In the genomic region with DNA sequence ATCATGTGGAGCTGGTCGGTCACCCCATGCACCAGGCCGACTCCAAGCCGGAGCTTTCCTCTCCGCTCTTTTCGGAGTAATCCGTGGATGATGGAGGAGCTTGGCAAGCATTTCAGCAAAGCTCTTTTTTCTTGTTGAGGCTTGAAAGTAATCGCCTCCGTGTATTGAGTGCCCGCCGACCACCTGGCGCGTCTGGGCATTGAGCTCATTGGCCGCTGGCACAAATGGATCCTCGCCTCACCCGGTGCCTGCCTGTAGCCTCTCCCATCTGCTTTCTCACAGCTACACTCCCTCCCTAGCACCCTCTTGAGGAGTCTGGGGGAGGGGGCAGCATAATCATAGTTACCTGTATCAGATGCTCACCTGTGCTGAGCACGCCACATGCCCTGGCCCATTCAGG, we compare ENCODE assay signal across 22 cellular contexts.
DNase-seq lines count a peak whose midpoint lies in the region; ATAC-seq, FAIRE-seq and TF ChIP-seq lines count a peak whose summit lies in the region.
"Had no signal": no experiment of that assay in that cellular context is flagged by ENCODE, and none has a peak within 500 bp of the region (broad histone marks: within the 10 kb centered on the region; RNA-seq: fewer than 3 reads in every experiment).

No MANE protein-coding gene starts in this region.

- TF ChIP-seq CTCF in K562 (IDR thresholded peaks at IDR 0.05 in 2 of 3, conservative IDR thresholded peaks at IDR 0.05 in 1 of 3; ENCODE audit: insufficient read depth in 2 of 3, low read depth in 1 of 3, low read length in 3 of 3) (no peak), A673 (conservative IDR thresholded peaks at IDR 0.05; ENCODE audit: low read depth, low read length) (no peak)

- in situ Hi-C loops in K562 (cut with MboI): no loop called here

- H3K9ac ChIP-seq in K562 (ENCODE audit: insufficient read depth in 1 of 2, low read depth in 2 of 2, low read length in 2 of 2): 0 out of 4 replicates have a peak overlapping the region, but pooled peaks of 1 of the 2 experiments have one; percentile 46

- no peak for TF ChIP-seq POLR2A in K562 (conservative IDR thresholded peaks at IDR 0.05)

- H2AFZ ChIP-seq in K562 (ENCODE audit: low read depth, low read length): no peak overlapping the region

- 96% methylated on average over 16 of the region's 16 CpGs for WGBS in K562 (ENCODE audit: insufficient coverage, low coverage, missing lambda C conversion rate)
- 88 to 95% (median 89%) methylated on average over 16 of the region's 16 CpGs for WGBS in small intestine, 3 donors

- POLR2A ChIA-PET in K562 (lab: Yijun Ruan, JAX) (interaction anchor here (1.0 to 1.5 kb wide), 4 partner anchors 9 to 88 kb away, joined by 3 to 4 read pairs (median 3); no protein-coding TSS in a partner anchor), A673 (lab: Charles Lee; ENCODE audit: low non-redundant PET) (no interaction called here)

- H3K9me3 ChIP-seq in K562 (replicated peaks; ENCODE audit: control insufficient read depth, insufficient read depth, low read depth, low read length) (no peaks in the 10 kb centered on the region), small intestine (ENCODE audit: control insufficient read depth, low read depth) (no peaks in the 10 kb centered on the region), A673 (ENCODE audit: low read depth, low read length, poor library complexity, severe bottlenecking) (no peaks in the 10 kb centered on the region)
- H3K9me3 ChIP-seq: BE2C had no signal

- no peak for FAIRE-seq in K562 (lab: Jason Lieb, UNC)
- no peak for FAIRE-seq in small intestine (lab: Jason Lieb, UNC)

- no peak overlapping the region for H3K4me3 ChIP-seq in K562
- H3K4me3 ChIP-seq in small intestine (ENCODE audit: low read depth in 1 of 2, low read length in 2 of 2): no peak overlapping the region
- H3K4me3 ChIP-seq in A673 (ENCODE audit: low read depth, low read length, poor library complexity, severe bottlenecking): no peak overlapping the region

- H3K4me2 ChIP-seq in K562 (ENCODE audit: insufficient read depth, low read length): no peak overlapping the region

- no peaks in the 10 kb centered on the region for H3K36me3 ChIP-seq in K562 (ENCODE audit: control insufficient read depth, insufficient read depth, low read length)
- no peaks in the 10 kb centered on the region for H3K36me3 ChIP-seq in small intestine (ENCODE audit: control insufficient read depth in 2 of 2, insufficient read depth in 2 of 2, low read length in 2 of 2)
- H3K36me3 ChIP-seq in A673 (ENCODE audit: insufficient read depth, low read length, poor library complexity, severe bottlenecking): no peaks in the 10 kb centered on the region
- H3K36me3 ChIP-seq: BE2C had no signal

- no peak overlapping the region for H3K27ac ChIP-seq in K562 (ENCODE audit: extremely low read depth, low read depth, low read length)
- H3K27ac ChIP-seq in small intestine (ENCODE audit: low read depth in 1 of 2, low read length in 1 of 2): peak overlapping the region; percentile 81
- H3K27ac ChIP-seq in A673 (ENCODE audit: low read depth, low read length, poor library complexity, severe bottlenecking): no peak overlapping the region
- H3K27ac ChIP-seq: 22Rv1 had no signal

- DNase-seq in NCI-H1436 (lab: John Stamatoyannopoulos, UW) (peak; percentile 15), NCI-H1436 treated with DMSO at 0.1 percent for 48 hours (lab: John Stamatoyannopoulos, UW) (no peak), NCI-H2171 treated with DMSO at 0.1 percent for 48 hours (lab: John Stamatoyannopoulos, UW) (peak; percentile 98), K562 (ENCODE audit: extremely low read depth in 1 of 4, low spot score in 3 of 4) (no peak), small intestine (no peak), RPMI8226 (no peak), A673 (ENCODE audit: low spot score) (no peak)
- DNase-seq: activated CD4-positive, alpha-beta T cell treated with anti-CD3 and anti-CD28 coated beads for 4 hours; activated naive CD4-positive, alpha-beta T cell treated with anti-CD3 and anti-CD28 coated beads, Interleukin-2, amount 50 U/mL, for 16 hours; aorta; BE2C; Calu3; central memory CD4-positive, alpha-beta T cell; KBM-7; left colon; mesendoderm; naive thymus-derived CD4-positive, alpha-beta T cell; NCI-H2227 treated with DMSO at 0.1 percent for 48 hours; SW 1271 had no signal

- H4K20me1 ChIP-seq in K562 (replicated peaks; ENCODE audit: control insufficient read depth, insufficient read depth, low read length): peaks cover 12% of the 10 kb centered on the region; the same call in 1 of the 2 replicates

- TF ChIP-seq RAD21 in K562 (CRISPR knock-in tag; conservative IDR thresholded peaks at IDR 0.05 in 1 of 2, IDR thresholded peaks at IDR 0.05 in 1 of 2): no peak

- CTCF ChIA-PET in K562 (lab: Yijun Ruan, JAX; ENCODE audit: low intra/inter-chr PET ratio) (no interaction called here), A673 (lab: Charles Lee) (interaction anchor here (0.6 kb wide), 1 partner anchor 276 kb away, joined by 4 read pairs; no protein-coding TSS in a partner anchor)

- H3K9me1 ChIP-seq in K562 (ENCODE audit: control insufficient read depth, insufficient read depth, low read length): peaks cover under 1% of the 10 kb centered on the region

- intact Hi-C loops in K562 (cut with micrococcal nuclease) (no loop called here), A673 (cut with micrococcal nuclease; ENCODE audit: unreplicated experiment) (no loop called here)

- peaks cover 0 to 9% of the 10 kb centered on the region in 2 experiments; a peak in 1 of 5 replicates for H3K4me1 ChIP-seq in K562 (replicated peaks in 1 of 2; ENCODE audit: control insufficient read depth in 2 of 2, insufficient read depth in 2 of 2, low read length in 2 of 2)
- H3K4me1 ChIP-seq in small intestine (ENCODE audit: control insufficient read depth in 2 of 2, insufficient read depth in 1 of 2, low read depth in 1 of 2, low read length in 1 of 2): peaks cover 7 to 12% of the 10 kb centered on the region in 2 donors
- no peaks in the 10 kb centered on the region for H3K4me1 ChIP-seq in A673 (ENCODE audit: insufficient read depth, low read length, poor library complexity, severe bottlenecking)
- H3K4me1 ChIP-seq: BE2C had no signal

- ATAC-seq in K562 (no peak), HG03521 (IDR thresholded peaks at IDR 0.05; ENCODE audit: unreplicated experiment) (no peak)
- ATAC-seq: left colon; naive thymus-derived CD4-positive, alpha-beta T cell; Right ventricle myocardium inferior had no signal

- no peak for TF ChIP-seq EP300 in K562 (IDR thresholded peaks at IDR 0.05; ENCODE audit: low read length)

- H3K27me3 ChIP-seq in K562 (ENCODE audit: control insufficient read depth in 2 of 2, insufficient read depth in 2 of 2, low read length in 2 of 2) (no peaks in the 10 kb centered on the region), small intestine (ENCODE audit: control insufficient read depth in 2 of 2, insufficient read depth in 2 of 2, low read length in 2 of 2) (no peaks in the 10 kb centered on the region), A673 (replicated peaks; ENCODE audit: insufficient read depth, low read depth, low read length, poor library complexity) (no peaks in the 10 kb centered on the region)
- H3K27me3 ChIP-seq: BE2C had no signal

- peaks cover 15% of the 10 kb centered on the region; the same call in 2 of the 3 replicates for H3K79me2 ChIP-seq in K562 (ENCODE audit: control insufficient read depth, insufficient read depth, low read length)

- BruUV-seq in K562 (replicated peaks; lab: Mats Ljungman, UMichigan) (no TSS peak), A673 (replicated peaks; lab: Mats Ljungman, UMichigan) (no TSS peak)

TF ChIP-seq in K562, 482 proteins besides CTCF, POLR2A, EP300 and RAD21:
- TF ChIP-seq POLR2G (IDR thresholded peaks at IDR 0.05; ENCODE audit: low read depth, low read length) (0 out of 2 replicates have a peak, but pooled peaks have one; percentile 29), RNF2 (IDR thresholded peaks at IDR 0.05) (no peak), MCM2 (IDR thresholded peaks at IDR 0.05; ENCODE audit: low read depth) (no peak)

Comparison
In these comparisons a context has a peak if more than half of its experiments do, and no peak if none do; other contexts are left out.
1. DNase-seq: peak in NCI-H1436 (single experiment) and NCI-H2171 treated with DMSO at 0.1 percent for 48 hours (single experiment); none in NCI-H1436 treated with DMSO at 0.1 percent for 48 hours (single experiment), K562 (0 of 4), small intestine (single experiment), RPMI8226 (single experiment) and A673 (single experiment).
2. H3K27ac ChIP-seq: peak in small intestine (2 of 2); none in K562 (single experiment) and A673 (single experiment).